In genomic region chr14:35046751-35047536, GRCh38 we compare ENCODE assay signal across 9 cellular contexts. TPM values are rescaled to one million over a fixed set of nuclear protein-coding genes. Genes with fewer than 3 reads are reported as not detected.
DNase-seq lines count a peak whose midpoint lies in the region; ATAC-seq, FAIRE-seq and TF ChIP-seq lines count a peak whose summit lies in the region.
"Had no signal": no experiment of that assay in that cellular context is flagged by ENCODE, and none has a peak within 500 bp of the region (broad histone marks: within the 10 kb centered on the region; RNA-seq: fewer than 3 reads in every experiment).

No MANE protein-coding gene starts in this region.

- FAIRE-seq in frontal cortex (lab: Jason Lieb, UNC): no peak
- FAIRE-seq: endometrium had no signal

- peak overlapping the region; percentile 78 for H3K4me2 ChIP-seq in OCI-LY3 (ENCODE audit: low read length)

- intact Hi-C loops in Caco-2 (cut with micrococcal nuclease; ENCODE audit: unreplicated experiment): loop anchor here (1.0 to 10.0 kb wide), 5 partner anchors 65 to 358 kb away; partner anchors contain the start of genes BAZ1A, NFKBIA, PRORP and PSMA6
- intact Hi-C loops in MCF 10A (cut with micrococcal nuclease): loop anchor here (1.0 to 5.0 kb wide), 3 partner anchors 74 to 358 kb away; partner anchors contain the start of genes NFKBIA and PPP2R3C

- H3K27ac ChIP-seq in OCI-LY3 (ENCODE audit: low read length): peak overlapping the region; percentile 75

- no peak for TF ChIP-seq CTCF in Caco-2 (IDR thresholded peaks at IDR 0.05; ENCODE audit: insufficient read depth in 1 of 2, low read depth in 1 of 2, low read length in 1 of 2, severe bottlenecking in 1 of 2, unreplicated experiment in 1 of 2)
- 0 out of 2 replicates have a peak, but pooled peaks have one; percentile 9 for TF ChIP-seq CTCF in OCI-LY3 (IDR thresholded peaks at IDR 0.05; ENCODE audit: low read depth, low read length)
- TF ChIP-seq CTCF in MCF 10A (IDR thresholded peaks at IDR 0.05; ENCODE audit: unreplicated experiment): no peak

- peak overlapping the region; percentile 90 for H3K4me3 Mint-ChIP-seq in Caco-2 (ENCODE audit: unreplicated experiment)
- peak overlapping the region; percentile 94 for H3K4me3 Mint-ChIP-seq in MCF 10A (ENCODE audit: unreplicated experiment)
- peak overlapping the region; percentile 94 to 99 for H3K4me3 Mint-ChIP-seq in stimulated activated naive CD8-positive, alpha-beta T cell treated with anti-CD3 and anti-CD28 coated beads, Interleukin-15, amount 100 ng/mL, for 72 hours

- H3K27ac Mint-ChIP-seq in Caco-2 (ENCODE audit: unreplicated experiment) (peak overlapping the region; percentile 98), MCF 10A (ENCODE audit: low read depth, unreplicated experiment) (peak overlapping the region; percentile 98)
- H3K27ac Mint-ChIP-seq in stimulated activated naive CD8-positive, alpha-beta T cell treated with anti-CD3 and anti-CD28 coated beads, Interleukin-15, amount 100 ng/mL, for 72 hours: peak overlapping the region; percentile 98

- H3K4me1 ChIP-seq in Caco-2: peaks cover 28% of the 10 kb centered on the region
- peaks cover 9% of the 10 kb centered on the region for H3K4me1 ChIP-seq in OCI-LY3 (ENCODE audit: low read length)

- H3K27me3 Mint-ChIP-seq in Caco-2 (ENCODE audit: insufficient read depth, unreplicated experiment) (no peaks in the 10 kb centered on the region), MCF 10A (ENCODE audit: insufficient read depth, unreplicated experiment) (no peaks in the 10 kb centered on the region)
- H3K27me3 Mint-ChIP-seq in stimulated activated naive CD8-positive, alpha-beta T cell treated with anti-CD3 and anti-CD28 coated beads, Interleukin-15, amount 100 ng/mL, for 72 hours: no peaks in the 10 kb centered on the region

- BruUV-seq in Caco-2 (replicated peaks; lab: Mats Ljungman, UMichigan) (no TSS peak), MCF 10A (replicated peaks; lab: Mats Ljungman, UMichigan) (TSS peak; percentile 43)

- H3K27me3 ChIP-seq in Caco-2 (replicated peaks; ENCODE audit: control insufficient read depth, insufficient read depth, low read length) (no peaks in the 10 kb centered on the region), OCI-LY3 (ENCODE audit: low read depth, low read length) (no peaks in the 10 kb centered on the region)

- peak overlapping the region; percentile 93 for H3K4me3 ChIP-seq in Caco-2 (ENCODE audit: low read depth, low read length)
- peak overlapping the region; percentile 91 for H3K4me3 ChIP-seq in OCI-LY3 (ENCODE audit: low read length)

- CTCF ChIA-PET in Caco-2 (lab: Charles Lee) (interaction anchor here (1.2 to 1.3 kb wide), 2 partner anchors 65 to 174 kb away, joined by 5 to 6 read pairs; no protein-coding TSS in a partner anchor), MCF 10A (lab: Yijun Ruan, JAX) (interaction anchor here (0.5 to 2.3 kb wide), 11 partner anchors 14 to 588 kb away, joined by 3 to 11 read pairs (median 4); no protein-coding TSS in a partner anchor)

- peak overlapping the region; percentile 81 for H3K9ac ChIP-seq in OCI-LY3 (ENCODE audit: low read length)

- peak in 1 of 2 experiments; percentile 64 for DNase-seq in Caco-2
- DNase-seq in MCF 10A (ENCODE audit: unreplicated experiment): peak; percentile 67
- peak; percentile 55 for DNase-seq in kidney tubule cell (ENCODE audit: low spot score)
- DNase-seq in stimulated activated naive CD8-positive, alpha-beta T cell treated with anti-CD3 and anti-CD28 coated beads, Interleukin-15, amount 100 ng/mL, for 72 hours: no peak
- no peak for DNase-seq in frontal cortex (ENCODE audit: low spot score in 2 of 2)

- H3K4me1 Mint-ChIP-seq in Caco-2 (ENCODE audit: low read depth, unreplicated experiment) (peaks cover 17% of the 10 kb centered on the region), MCF 10A (ENCODE audit: insufficient read depth, unreplicated experiment) (peaks cover 24% of the 10 kb centered on the region)
- peaks cover 31% of the 10 kb centered on the region for H3K4me1 Mint-ChIP-seq in stimulated activated naive CD8-positive, alpha-beta T cell treated with anti-CD3 and anti-CD28 coated beads, Interleukin-15, amount 100 ng/mL, for 72 hours

- peaks cover 6% of the 10 kb centered on the region; the same call in 1 of the 2 replicates for H3K79me2 ChIP-seq in OCI-LY3 (ENCODE audit: low read length)

- H2AFZ ChIP-seq in OCI-LY3 (ENCODE audit: low read depth, low read length): peak overlapping the region; percentile 95

- H4K20me1 ChIP-seq in OCI-LY3 (ENCODE audit: insufficient read depth, low read length): no peaks in the 10 kb centered on the region

- POLR2A ChIA-PET in Caco-2 (lab: Charles Lee): interaction anchor here (0.6 to 2.7 kb wide), 7 partner anchors 10 to 300 kb away, joined by 3 to 35 read pairs (median 10); partner anchors contain the start of genes PPP2R3C, PRORP, PSMA6 and SRP54
- POLR2A ChIA-PET in MCF 10A (lab: Yijun Ruan, JAX): interaction anchor here (0.6 to 4.6 kb wide), 34 partner anchors 13 to 385 kb away, joined by 3 to 104 read pairs (median 5); partner anchors contain the start of genes BAZ1A, NFKBIA, PPP2R3C and PRORP

- ATAC-seq in GM19035 (IDR thresholded peaks at IDR 0.05; ENCODE audit: unreplicated experiment) (peak; percentile 36), HG03342 (IDR thresholded peaks at IDR 0.05; ENCODE audit: unreplicated experiment) (peak; percentile 21)
- peak; percentile 27 for ATAC-seq in stimulated activated naive CD8-positive, alpha-beta T cell treated with anti-CD3 and anti-CD28 coated beads, Interleukin-15, amount 100 ng/mL, for 72 hours

- no peaks in the 10 kb centered on the region for H3K9me3 ChIP-seq in Caco-2
- H3K9me3 ChIP-seq in OCI-LY3 (ENCODE audit: insufficient read depth, low read length): no peaks in the 10 kb centered on the region

- H3K36me3 ChIP-seq in Caco-2 (ENCODE audit: control insufficient read depth, insufficient read depth, low read length): no peaks in the 10 kb centered on the region
- H3K36me3 ChIP-seq in OCI-LY3 (replicated peaks; ENCODE audit: low read depth, low read length): peaks cover 5% of the 10 kb centered on the region

- no peaks in the 10 kb centered on the region for H3K9me3 Mint-ChIP-seq in Caco-2 (ENCODE audit: unreplicated experiment)
- H3K9me3 Mint-ChIP-seq in MCF 10A (ENCODE audit: unreplicated experiment): no peaks in the 10 kb centered on the region
- H3K9me3 Mint-ChIP-seq in stimulated activated naive CD8-positive, alpha-beta T cell treated with anti-CD3 and anti-CD28 coated beads, Interleukin-15, amount 100 ng/mL, for 72 hours: no peaks in the 10 kb centered on the region

- peaks cover 49% of the 10 kb centered on the region for H3K36me3 Mint-ChIP-seq in Caco-2 (ENCODE audit: insufficient read depth, unreplicated experiment)
- peaks cover 17% of the 10 kb centered on the region for H3K36me3 Mint-ChIP-seq in MCF 10A (ENCODE audit: insufficient read depth, unreplicated experiment)

RNA-seq across cellular contexts. Expression of gene FAM177A1, which starts 0.9 kb away (rescaled TPM):
- 73.6 and 82.0 TPM in 2 replicates for total RNA-seq in Caco-2 (2022)
- 73.9 and 74.6 TPM in 2 replicates for total RNA-seq in MCF 10A (2022)
- 44.8 TPM for total RNA-seq in frontal cortex

Comparison
In these comparisons a context has a peak if more than half of its experiments do, and no peak if none do; other contexts are left out.
1. DNase-seq: peak in MCF 10A (single experiment) and kidney tubule cell (single experiment); none in stimulated activated naive CD8-positive, alpha-beta T cell treated with anti-CD3 and anti-CD28 coated beads, Interleukin-15, amount 100 ng/mL, for 72 hours (0 of 2) and frontal cortex (0 of 2).
2. Peak in every context shown above with its lines, with median percentiles within 50 percentile points of each other: H3K27ac Mint-ChIP-seq, H3K4me3 Mint-ChIP-seq and ATAC-seq.